In the genomic region with DNA sequence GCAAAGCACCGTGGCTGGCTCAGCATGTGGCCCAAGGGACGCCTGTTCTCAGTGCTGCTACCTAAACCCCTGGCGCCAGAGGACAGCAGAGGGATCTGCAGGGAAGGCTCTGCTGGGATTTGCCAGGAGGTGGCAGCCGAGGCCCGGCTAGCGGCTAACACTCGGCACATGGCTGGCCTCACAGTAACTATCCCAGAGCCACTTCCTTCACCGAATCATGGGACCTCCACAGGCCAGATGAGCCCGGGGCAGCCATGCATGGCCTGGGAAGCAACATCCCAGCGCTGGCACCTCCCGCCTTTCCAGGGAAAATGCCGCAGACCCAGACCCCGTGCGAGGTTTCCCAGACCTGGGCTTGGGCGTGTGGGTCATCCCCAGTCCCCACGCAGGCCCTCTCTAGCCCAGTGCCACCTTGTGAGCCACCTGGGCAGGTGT, we compare ENCODE assay signal across 8 cellular contexts. TPM values are rescaled to one million over a fixed set of nuclear protein-coding genes. Genes with fewer than 3 reads are reported as not detected.
A peak's percentile ranks its signal among the peaks of the same experiment; 100 is the strongest.
DNase-seq lines count a peak whose midpoint lies in the region; ATAC-seq and TF ChIP-seq lines count a peak whose summit lies in the region.

No MANE protein-coding gene starts in this region.

- peaks cover 5% of the 10 kb centered on the region for H3K36me3 Mint-ChIP-seq in endothelial cell (ENCODE audit: low read depth, unreplicated experiment)

- peak; percentile 98 for TF ChIP-seq CTCF in GM12872 (IDR thresholded peaks at IDR 0.05; ENCODE audit: insufficient read depth, low read depth, low read length)
- TF ChIP-seq CTCF in endothelial cell (IDR thresholded peaks at IDR 0.05; ENCODE audit: unreplicated experiment): no peak

- H3K4me3 Mint-ChIP-seq in endothelial cell (ENCODE audit: unreplicated experiment): no peak overlapping the region

- ATAC-seq in HG02588 (IDR thresholded peaks at IDR 0.05; ENCODE audit: unreplicated experiment): peak; percentile 54

- H3K9me3 Mint-ChIP-seq in endothelial cell (ENCODE audit: unreplicated experiment): no peaks in the 10 kb centered on the region

- no peak overlapping the region for H3K27ac Mint-ChIP-seq in endothelial cell (ENCODE audit: unreplicated experiment)

- DNase-seq in NCI-H460 (ENCODE audit: extremely low read depth, low read depth): peak; percentile 84
- DNase-seq in activated CD8-positive, alpha-beta memory T cell treated with anti-CD3 and anti-CD28 coated beads for 4 hours (ENCODE audit: low read depth in 2 of 2): peak; percentile 15 to 29
- DNase-seq in endothelial cell (ENCODE audit: low spot score): peak; percentile 79
- peak; percentile 87 for DNase-seq in midbrain (lab: John Stamatoyannopoulos, UW)
- DNase-seq in stimulated activated CD8-positive, alpha-beta memory T cell treated with anti-CD3 and anti-CD28 coated beads, Interleukin-4, amount 100 ng/mL, for 24 hours (ENCODE audit: low read depth): peak; percentile 40
- no peak for DNase-seq in NCI-H2196 (lab: John Stamatoyannopoulos, UW; ENCODE audit: unreplicated experiment)

- H3K27me3 Mint-ChIP-seq in endothelial cell (ENCODE audit: unreplicated experiment): peaks cover 10% of the 10 kb centered on the region

- H3K4me1 Mint-ChIP-seq in endothelial cell (ENCODE audit: unreplicated experiment): no peaks in the 10 kb centered on the region

RNA-seq across cellular contexts. Expression of a gene that starts 36.4 kb away (rescaled TPM):
- total RNA-seq in NCI-H460 (2014; rRNA removed; shearing (Covaris generic)): 1.5 and 2.1 TPM in 2 replicates
- 11.0 and 12.4 TPM in 2 replicates for polyA plus RNA-seq in NCI-H460 (2014; cell fraction: nucleus; rRNA removed)
- 15.0 TPM for total RNA-seq in endothelial cell (ENCODE audit: unreplicated experiment)
